In the genomic region with DNA sequence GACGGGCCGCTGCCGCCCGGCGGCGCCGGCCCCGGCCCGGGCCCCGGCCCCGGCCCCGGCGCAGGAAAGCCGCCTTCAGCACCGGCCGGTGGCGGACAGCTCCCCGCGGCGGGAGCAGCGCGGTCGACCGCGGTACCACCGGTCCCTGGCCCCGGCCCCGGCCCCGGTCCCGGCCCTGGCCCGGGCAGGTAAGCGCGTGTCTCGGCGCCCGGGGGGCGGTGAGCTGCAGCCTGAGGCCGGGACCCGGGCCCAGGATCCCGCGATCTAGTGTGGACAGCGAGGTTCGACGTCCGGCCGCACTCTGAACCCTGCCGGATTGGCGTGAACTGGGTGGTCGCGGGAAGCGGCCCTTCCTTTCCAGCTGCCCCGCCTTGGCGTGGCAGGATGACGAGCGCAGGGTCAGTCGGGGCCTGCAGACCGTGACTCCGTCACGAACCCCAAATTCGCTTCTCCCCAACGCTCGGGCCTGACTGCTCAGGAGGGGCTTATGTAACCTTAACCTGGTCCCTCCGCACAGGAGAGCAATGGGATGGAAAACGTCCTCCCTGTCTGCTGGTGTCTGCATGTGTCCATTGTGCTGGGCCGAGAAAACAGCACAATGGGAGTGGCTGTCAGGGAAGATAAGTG, we compare ENCODE assay signal across 8 cellular contexts. TPM values are rescaled to one million over a fixed set of nuclear protein-coding genes. Genes with fewer than 3 reads are reported as not detected.
DNase-seq lines count a peak whose midpoint lies in the region; ATAC-seq, FAIRE-seq and TF ChIP-seq lines count a peak whose summit lies in the region.

No MANE protein-coding gene starts in this region.

- peak overlapping the region; percentile 72 for H3K4me2 ChIP-seq in Karpas-422 (ENCODE audit: low read depth, low read length, poor library complexity, severe bottlenecking)

- H3K27me3 Mint-ChIP-seq in Caco-2 (ENCODE audit: insufficient read depth, unreplicated experiment) (peaks cover 7% of the 10 kb centered on the region), glutamatergic neuron (ENCODE audit: unreplicated experiment) (peaks cover 15% of the 10 kb centered on the region), progenitor cell of endocrine pancreas (peaks cover 15% of the 10 kb centered on the region)
- peaks cover 55% of the 10 kb centered on the region for H3K27me3 Mint-ChIP-seq in activated T-helper 1 cell treated with anti-CD3 and anti-CD28 coated beads, Interleukin-12 subunit alpha, Interleukin-12 subunit beta, Interleukin-2, Interleukin-4 antibody, amounts not matched to agents 30 ng/mL and 10 ng/mL and 1 ng/mL, durations not matched to agents 14 hours and 24 hours and 36 hours (ENCODE audit: insufficient read depth)

- no TSS peak for BruUV-seq in Caco-2 (replicated peaks; lab: Mats Ljungman, UMichigan)

- peak overlapping the region; percentile 44 for H3K9ac ChIP-seq in Karpas-422 (ENCODE audit: low read length)

- 0 out of 2 replicates have a peak, but pooled peaks cover 4% of the 10 kb centered on the region for H4K20me1 ChIP-seq in Karpas-422 (ENCODE audit: insufficient read depth, low read depth, low read length)

- no peaks in the 10 kb centered on the region for H3K9me3 ChIP-seq in Caco-2
- H3K9me3 ChIP-seq in Karpas-422 (ENCODE audit: low read length): no peaks in the 10 kb centered on the region

- CTCF ChIA-PET in Caco-2 (lab: Charles Lee): interaction anchor here (0.5 to 2.1 kb wide), 5 partner anchors 15 to 147 kb away, joined by 3 to 31 read pairs (median 5); no protein-coding TSS in a partner anchor

- no peak for FAIRE-seq in RCC 7860 (lab: Jason Lieb, UNC)

- peak; percentile 63 for ATAC-seq in GM21529 (IDR thresholded peaks at IDR 0.05; ENCODE audit: unreplicated experiment)

- H3K9me3 Mint-ChIP-seq in Caco-2 (ENCODE audit: unreplicated experiment) (no peaks in the 10 kb centered on the region), glutamatergic neuron (ENCODE audit: unreplicated experiment) (peaks cover 21% of the 10 kb centered on the region), progenitor cell of endocrine pancreas (ENCODE audit: low read depth) (peaks cover 4% of the 10 kb centered on the region)
- H3K9me3 Mint-ChIP-seq in activated T-helper 1 cell treated with anti-CD3 and anti-CD28 coated beads, Interleukin-12 subunit alpha, Interleukin-12 subunit beta, Interleukin-2, Interleukin-4 antibody, amounts not matched to agents 30 ng/mL and 10 ng/mL and 1 ng/mL, durations not matched to agents 14 hours and 24 hours and 36 hours: no peaks in the 10 kb centered on the region

- H3K4me1 Mint-ChIP-seq in Caco-2 (ENCODE audit: low read depth, unreplicated experiment) (no peaks in the 10 kb centered on the region), glutamatergic neuron (ENCODE audit: low read depth, unreplicated experiment) (peaks cover 46% of the 10 kb centered on the region), progenitor cell of endocrine pancreas (ENCODE audit: low read depth) (peaks cover 14% of the 10 kb centered on the region)
- peaks cover 20% of the 10 kb centered on the region for H3K4me1 Mint-ChIP-seq in activated T-helper 1 cell treated with anti-CD3 and anti-CD28 coated beads, Interleukin-12 subunit alpha, Interleukin-12 subunit beta, Interleukin-2, Interleukin-4 antibody, amounts not matched to agents 30 ng/mL and 10 ng/mL and 1 ng/mL, durations not matched to agents 14 hours and 24 hours and 36 hours (ENCODE audit: low read depth)

- DNase-seq in Caco-2 (peak in 1 of 2 experiments; percentile 85), Karpas-422 (no peak), glutamatergic neuron (peak; percentile 65), progenitor cell of endocrine pancreas (ENCODE audit: low spot score, unreplicated experiment) (peak; percentile 74), GOT3 (lab: John Stamatoyannopoulos, UW) (no peak), RCC 7860 (ENCODE audit: low spot score) (no peak)
- DNase-seq in activated T-helper 1 cell treated with anti-CD3 and anti-CD28 coated beads, Interleukin-12 subunit alpha, Interleukin-12 subunit beta, Interleukin-2, Interleukin-4 antibody, amounts not matched to agents 30 ng/mL and 10 ng/mL and 1 ng/mL, durations not matched to agents 14 hours and 24 hours and 36 hours (ENCODE audit: low spot score): peak; percentile 59

- H3K9me2 ChIP-seq in Karpas-422 (replicated peaks; ENCODE audit: insufficient read depth, low read length): no peaks in the 10 kb centered on the region

- no peaks in the 10 kb centered on the region for H3K36me3 Mint-ChIP-seq in Caco-2 (ENCODE audit: insufficient read depth, unreplicated experiment)
- peaks cover 2% of the 10 kb centered on the region for H3K36me3 Mint-ChIP-seq in activated T-helper 1 cell treated with anti-CD3 and anti-CD28 coated beads, Interleukin-12 subunit alpha, Interleukin-12 subunit beta, Interleukin-2, Interleukin-4 antibody, amounts not matched to agents 30 ng/mL and 10 ng/mL and 1 ng/mL, durations not matched to agents 14 hours and 24 hours and 36 hours (ENCODE audit: low read depth)
- no peaks in the 10 kb centered on the region for H3K36me3 Mint-ChIP-seq in glutamatergic neuron (ENCODE audit: unreplicated experiment)
- H3K36me3 Mint-ChIP-seq in progenitor cell of endocrine pancreas (ENCODE audit: insufficient read depth): no peaks in the 10 kb centered on the region

- H3K27me3 ChIP-seq in Caco-2 (replicated peaks; ENCODE audit: control insufficient read depth, insufficient read depth, low read length): no peaks in the 10 kb centered on the region
- no peaks in the 10 kb centered on the region for H3K27me3 ChIP-seq in Karpas-422 (ENCODE audit: low read length)

- H3K4me1 ChIP-seq in Caco-2: peaks cover 15% of the 10 kb centered on the region; the same call in 1 of the 2 replicates
- peaks cover 20% of the 10 kb centered on the region for H3K4me1 ChIP-seq in Karpas-422 (ENCODE audit: low read length)

- no peak overlapping the region for H3K27ac ChIP-seq in Karpas-422 (ENCODE audit: low read length)

- H3K36me3 ChIP-seq in Caco-2 (ENCODE audit: control insufficient read depth, insufficient read depth, low read length) (no peaks in the 10 kb centered on the region), Karpas-422 (ENCODE audit: insufficient read depth, low read length) (no peaks in the 10 kb centered on the region)

- peak overlapping the region; percentile 84 for H3K4me3 Mint-ChIP-seq in Caco-2 (ENCODE audit: unreplicated experiment)
- peak overlapping the region; percentile 68 for H3K4me3 Mint-ChIP-seq in activated T-helper 1 cell treated with anti-CD3 and anti-CD28 coated beads, Interleukin-12 subunit alpha, Interleukin-12 subunit beta, Interleukin-2, Interleukin-4 antibody, amounts not matched to agents 30 ng/mL and 10 ng/mL and 1 ng/mL, durations not matched to agents 14 hours and 24 hours and 36 hours
- peak overlapping the region; percentile 96 for H3K4me3 Mint-ChIP-seq in glutamatergic neuron (ENCODE audit: unreplicated experiment)
- H3K4me3 Mint-ChIP-seq in progenitor cell of endocrine pancreas (ENCODE audit: low read depth): peak overlapping the region; percentile 72

- H3K4me3 ChIP-seq in Caco-2 (ENCODE audit: low read depth, low read length): peak overlapping the region; percentile 68
- H3K4me3 ChIP-seq in Karpas-422 (ENCODE audit: low read length): peak overlapping the region; percentile 65

- H2AFZ ChIP-seq in Karpas-422 (ENCODE audit: low read length): no peak overlapping the region

- intact Hi-C loops in Caco-2 (cut with micrococcal nuclease; ENCODE audit: unreplicated experiment): loop anchor here (1.0 kb wide), 1 partner anchor 14 kb away; no protein-coding TSS in a partner anchor
- intact Hi-C loops in activated T-helper 1 cell treated with anti-CD3 and anti-CD28 coated beads, Interleukin-12 subunit alpha, Interleukin-12 subunit beta, Interleukin-2, Interleukin-4 antibody, amounts not matched to agents 30 ng/mL and 10 ng/mL and 1 ng/mL, durations not matched to agents 14 hours and 24 hours and 36 hours (cut with micrococcal nuclease): loop anchor here (1.0 kb wide), 2 partner anchors 15 to 119 kb away; no protein-coding TSS in a partner anchor

- POLR2A ChIA-PET in Caco-2 (lab: Charles Lee): interaction anchor here (1.1 kb wide), 1 partner anchor 85 kb away, joined by 8 read pairs; a partner anchor contains a TSS

- H3K27ac Mint-ChIP-seq in Caco-2 (ENCODE audit: unreplicated experiment) (no peak overlapping the region), glutamatergic neuron (ENCODE audit: unreplicated experiment) (peak overlapping the region; percentile 93), progenitor cell of endocrine pancreas (peak overlapping the region; percentile 86)
- no peak overlapping the region for H3K27ac Mint-ChIP-seq in activated T-helper 1 cell treated with anti-CD3 and anti-CD28 coated beads, Interleukin-12 subunit alpha, Interleukin-12 subunit beta, Interleukin-2, Interleukin-4 antibody, amounts not matched to agents 30 ng/mL and 10 ng/mL and 1 ng/mL, durations not matched to agents 14 hours and 24 hours and 36 hours

- TF ChIP-seq CTCF in Caco-2 (IDR thresholded peaks at IDR 0.05; ENCODE audit: insufficient read depth in 1 of 2, low read depth in 1 of 2, low read length in 1 of 2, severe bottlenecking in 1 of 2, unreplicated experiment in 1 of 2) (no peak), glutamatergic neuron (IDR thresholded peaks at IDR 0.05; ENCODE audit: partially characterized antibody, unreplicated experiment) (no peak), progenitor cell of endocrine pancreas (IDR thresholded peaks at IDR 0.05; ENCODE audit: unreplicated experiment) (no peak)

- H3K79me2 ChIP-seq in Karpas-422 (ENCODE audit: low read length): no peaks in the 10 kb centered on the region

RNA-seq across cellular contexts. Expression of a gene that starts 0.5 kb away (rescaled TPM):
- 0.77 and 0.93 TPM in 2 replicates for total RNA-seq in Caco-2 (2022)
- total RNA-seq in Karpas-422 (2014; rRNA removed; shearing (Covaris generic); ENCODE audit: low replicate concordance): 0.37 and 0.61 TPM in 2 replicates
- total RNA-seq in activated T-helper 1 cell treated with anti-CD3 and anti-CD28 coated beads, Interleukin-12 subunit alpha, Interleukin-12 subunit beta, Interleukin-2, Interleukin-4 antibody, amounts not matched to agents 30 ng/mL and 10 ng/mL and 1 ng/mL, durations not matched to agents 14 hours and 24 hours and 36 hours: 0.13 and 0.34 TPM in 2 replicates
- total RNA-seq in glutamatergic neuron (ENCODE audit: unreplicated experiment): 46.9 TPM
- total RNA-seq in progenitor cell of endocrine pancreas: 3.0 and 3.8 TPM in 2 replicates

Comparison
In these comparisons a context has a peak if more than half of its experiments do, and no peak if none do; other contexts are left out.
1. DNase-seq: peak in activated T-helper 1 cell treated with anti-CD3 and anti-CD28 coated beads, Interleukin-12 subunit alpha, Interleukin-12 subunit beta, Interleukin-2, Interleukin-4 antibody, amounts not matched to agents 30 ng/mL and 10 ng/mL and 1 ng/mL, durations not matched to agents 14 hours and 24 hours and 36 hours (single experiment), glutamatergic neuron (single experiment) and progenitor cell of endocrine pancreas (single experiment); none in Karpas-422 (single experiment), GOT3 (single experiment) and RCC 7860 (single experiment).
2. H3K27ac Mint-ChIP-seq: peak in glutamatergic neuron (single experiment) and progenitor cell of endocrine pancreas (single experiment); none in Caco-2 (single experiment) and activated T-helper 1 cell treated with anti-CD3 and anti-CD28 coated beads, Interleukin-12 subunit alpha, Interleukin-12 subunit beta, Interleukin-2, Interleukin-4 antibody, amounts not matched to agents 30 ng/mL and 10 ng/mL and 1 ng/mL, durations not matched to agents 14 hours and 24 hours and 36 hours (single experiment).
3. RNA of a gene that starts 0.5 kb away (total RNA-seq): 46.9 TPM in glutamatergic neuron (single experiment); 3.0 to 3.8 TPM in progenitor cell of endocrine pancreas, 0.77 to 0.93 TPM in Caco-2, 0.37 to 0.61 TPM in Karpas-422 and 0.13 to 0.34 TPM in activated T-helper 1 cell treated with anti-CD3 and anti-CD28 coated beads, Interleukin-12 subunit alpha, Interleukin-12 subunit beta, Interleukin-2, Interleukin-4 antibody, amounts not matched to agents 30 ng/mL and 10 ng/mL and 1 ng/mL, durations not matched to agents 14 hours and 24 hours and 36 hours; every median in the first group is over 10 times any median in the second.
4. Peak in every context shown above with its lines, with median percentiles within 50 percentile points of each other: H3K4me3 Mint-ChIP-seq.